Comparison of ENCODE assay signal across 25 cellular contexts in genomic region chr9:8208465-8208864, GRCh38.
DNase-seq lines count a peak whose midpoint lies in the region; ATAC-seq and TF ChIP-seq lines count a peak whose summit lies in the region.
"Had no signal": no experiment of that assay in that cellular context is flagged by ENCODE, and none has a peak within 500 bp of the region (broad histone marks: within the 10 kb centered on the region; RNA-seq: fewer than 3 reads in every experiment).

No MANE protein-coding gene starts in this region.

- POLR2A ChIA-PET in SK-N-SH (lab: Yijun Ruan, JAX) (no interaction called here), T-cell (lab: Charles Lee) (no interaction called here)

- peaks cover 3 to 9% (median 7%) of the 10 kb centered on the region in 3 donors for H3K4me1 Mint-ChIP-seq in T-cell

- no peak overlapping the region for H3K9ac ChIP-seq in SK-N-SH

- H2AFZ ChIP-seq in SK-N-SH (ENCODE audit: low read depth), result no peak overlapping the region
- H2AFZ ChIP-seq in osteoblast (ENCODE audit: low read length), result no peak overlapping the region

- H3K4me3 ChIP-seq in SK-N-SH (ENCODE audit: low read depth in 2 of 2, low read length in 1 of 2), result no peak overlapping the region
- H3K4me3 ChIP-seq in fibroblast of villous mesenchyme (ENCODE audit: low read depth, low read length), result no peak overlapping the region
- no peak overlapping the region for H3K4me3 ChIP-seq in osteoblast (ENCODE audit: insufficient read depth, low read length)
- H3K4me3 ChIP-seq: GM12878, SK-N-MC had no signal

- H3K27ac ChIP-seq in SK-N-SH (ENCODE audit: low read depth in 2 of 2, low read length in 1 of 2) (no peak overlapping the region), osteoblast (ENCODE audit: low read depth, low read length) (peak overlapping the region; percentile 5)
- H3K27ac ChIP-seq: 22Rv1, SK-N-MC had no signal

- DNase-seq in SK-N-SH, result no peak
- DNase-seq in fibroblast of villous mesenchyme (ENCODE audit: low read depth), result peak; percentile 58
- no peak for DNase-seq in osteoblast (ENCODE audit: insufficient read length, low spot score, missing footprints)
- no peak for DNase-seq in T-cell
- DNase-seq in activated CD8-positive, alpha-beta memory T cell treated with anti-CD3 and anti-CD28 coated beads for 24 hours, result no peak
- DNase-seq: C1 segment of cervical spinal cord; CD8-positive, alpha-beta T cell; DND-41; GOT3; NCI-H1417; NCI-H1694 treated with DMSO at 0.1 percent for 48 hours; NCI-H2081 treated with DMSO at 0.1 percent for 48 hours; NCI-H2171 treated with DMSO at 0.1 percent for 48 hours; NCI-H446; NCI-H526; RPMI8226; SHP77 treated with DMSO at 0.1 percent for 48 hours had no signal

- no peaks in the 10 kb centered on the region for H3K36me3 Mint-ChIP-seq in T-cell
- H3K36me3 Mint-ChIP-seq: CD8-positive, alpha-beta T cell; IgD-negative memory B cell had no signal

- TF ChIP-seq EP300 in SK-N-SH (IDR thresholded peaks at IDR 0.05; ENCODE audit: borderline replicate concordance in 1 of 2, low read depth in 1 of 2, low read length in 1 of 2), result no peak

- no peak for ATAC-seq in SK-N-SH treated with all-trans-retinoic acid at 6 μM for 48 hours
- no peak for ATAC-seq in GM21717 (IDR thresholded peaks at IDR 0.05; ENCODE audit: unreplicated experiment)
- no peak for ATAC-seq in T-cell (replicated peaks in 1 of 4)
- ATAC-seq in HG02885 (IDR thresholded peaks at IDR 0.05; ENCODE audit: poor library complexity, unreplicated experiment), result no peak
- ATAC-seq: CD8-positive, alpha-beta T cell; GM12878; HCT116 had no signal

- 34% methylated on average over 2 of the region's 2 CpGs for WGBS in SK-N-SH (ENCODE audit: low lambda C conversion rate)

- H3K4me1 ChIP-seq in SK-N-SH (ENCODE audit: control insufficient read depth in 1 of 2, insufficient read depth in 2 of 2, low read depth in 1 of 2, low read length in 1 of 2), result no peaks in the 10 kb centered on the region
- H3K4me1 ChIP-seq in osteoblast (ENCODE audit: insufficient read depth, low read length), result peaks cover 3% of the 10 kb centered on the region

- no peaks in the 10 kb centered on the region for H3K9me2 ChIP-seq in SK-N-SH

- H3K9me3 ChIP-seq in SK-N-SH (no peaks in the 10 kb centered on the region), osteoblast (ENCODE audit: low read depth, low read length) (no peaks in the 10 kb centered on the region)

- no peak overlapping the region for H3K4me3 Mint-ChIP-seq in T-cell
- H3K4me3 Mint-ChIP-seq: CD8-positive, alpha-beta T cell; IgD-negative memory B cell had no signal

- no peaks in the 10 kb centered on the region for H3K27me3 ChIP-seq in SK-N-SH (ENCODE audit: insufficient read depth)
- no peaks in the 10 kb centered on the region for H3K27me3 ChIP-seq in osteoblast (ENCODE audit: insufficient read depth, low read length)

- no peaks in the 10 kb centered on the region for H4K20me1 ChIP-seq in SK-N-SH (ENCODE audit: insufficient read depth)
- H4K20me1 ChIP-seq in osteoblast (ENCODE audit: insufficient read depth, low read length), result no peaks in the 10 kb centered on the region

- no peak overlapping the region for H3K4me2 ChIP-seq in SK-N-SH
- H3K4me2 ChIP-seq in osteoblast (ENCODE audit: insufficient read depth, low read length), result no peak overlapping the region

- H3K9me3 Mint-ChIP-seq in T-cell, result no peaks in the 10 kb centered on the region
- H3K9me3 Mint-ChIP-seq: CD8-positive, alpha-beta T cell; IgD-negative memory B cell had no signal

- H3F3A ChIP-seq in SK-N-SH (replicated peaks; ENCODE audit: insufficient read depth), result no peaks in the 10 kb centered on the region

- peaks cover 0 to 7% of the 10 kb centered on the region in 2 donors for H3K27me3 Mint-ChIP-seq in T-cell
- H3K27me3 Mint-ChIP-seq: IgD-negative memory B cell had no signal

- TF ChIP-seq CTCF in SK-N-SH (IDR thresholded peaks at IDR 0.05) (no peak), fibroblast of villous mesenchyme (IDR thresholded peaks at IDR 0.05; ENCODE audit: insufficient read depth, low read depth, low read length) (no peak), osteoblast (IDR thresholded peaks at IDR 0.05; ENCODE audit: extremely low read depth, low read depth, low read length) (no peak)

- H3K36me3 ChIP-seq in SK-N-SH (replicated peaks in 1 of 2; ENCODE audit: control insufficient read depth in 1 of 2, insufficient read depth in 2 of 2, low read length in 1 of 2) (no peaks in the 10 kb centered on the region), osteoblast (ENCODE audit: insufficient read depth, low read length) (no peaks in the 10 kb centered on the region)

- H3K79me2 ChIP-seq in SK-N-SH (ENCODE audit: insufficient read depth) (no peaks in the 10 kb centered on the region), osteoblast (ENCODE audit: insufficient read depth, low read length) (no peaks in the 10 kb centered on the region)

- CTCF ChIA-PET in SK-N-SH (lab: Yijun Ruan, JAX), result interaction anchor here (1.0 to 1.4 kb wide), 3 partner anchors 12 to 29 kb away, joined by 3 to 5 read pairs (median 3); no protein-coding TSS in a partner anchor
- CTCF ChIA-PET in T-cell (lab: Charles Lee), result no interaction called here

- no peak for TF ChIP-seq RAD21 in SK-N-SH (IDR thresholded peaks at IDR 0.05; ENCODE audit: low read length)

- H3K27ac Mint-ChIP-seq in T-cell, result no peak overlapping the region
- H3K27ac Mint-ChIP-seq: CD8-positive, alpha-beta T cell; IgD-negative memory B cell had no signal

TF ChIP-seq in SK-N-SH treated with all-trans-retinoic acid at 6 μM for 48 hours, 23 proteins besides CTCF, POLR2A, EP300 and RAD21:
- TF ChIP-seq TOX (CRISPR knock-in tag; IDR thresholded peaks at IDR 0.05; ENCODE audit: borderline replicate concordance) (no peak), ISL1 (CRISPR knock-in tag; IDR thresholded peaks at IDR 0.05) (peak; percentile 83)

TF ChIP-seq in SK-N-SH, 30 proteins besides CTCF, POLR2A, EP300 and RAD21:
- no peak for TF ChIP-seq EZH2phosphoT487 (IDR thresholded peaks at IDR 0.05; ENCODE audit: borderline replicate concordance, low read depth)
- no peak for TF ChIP-seq GABPA (IDR thresholded peaks at IDR 0.05; ENCODE audit: low read depth)
